In the genomic region with DNA sequence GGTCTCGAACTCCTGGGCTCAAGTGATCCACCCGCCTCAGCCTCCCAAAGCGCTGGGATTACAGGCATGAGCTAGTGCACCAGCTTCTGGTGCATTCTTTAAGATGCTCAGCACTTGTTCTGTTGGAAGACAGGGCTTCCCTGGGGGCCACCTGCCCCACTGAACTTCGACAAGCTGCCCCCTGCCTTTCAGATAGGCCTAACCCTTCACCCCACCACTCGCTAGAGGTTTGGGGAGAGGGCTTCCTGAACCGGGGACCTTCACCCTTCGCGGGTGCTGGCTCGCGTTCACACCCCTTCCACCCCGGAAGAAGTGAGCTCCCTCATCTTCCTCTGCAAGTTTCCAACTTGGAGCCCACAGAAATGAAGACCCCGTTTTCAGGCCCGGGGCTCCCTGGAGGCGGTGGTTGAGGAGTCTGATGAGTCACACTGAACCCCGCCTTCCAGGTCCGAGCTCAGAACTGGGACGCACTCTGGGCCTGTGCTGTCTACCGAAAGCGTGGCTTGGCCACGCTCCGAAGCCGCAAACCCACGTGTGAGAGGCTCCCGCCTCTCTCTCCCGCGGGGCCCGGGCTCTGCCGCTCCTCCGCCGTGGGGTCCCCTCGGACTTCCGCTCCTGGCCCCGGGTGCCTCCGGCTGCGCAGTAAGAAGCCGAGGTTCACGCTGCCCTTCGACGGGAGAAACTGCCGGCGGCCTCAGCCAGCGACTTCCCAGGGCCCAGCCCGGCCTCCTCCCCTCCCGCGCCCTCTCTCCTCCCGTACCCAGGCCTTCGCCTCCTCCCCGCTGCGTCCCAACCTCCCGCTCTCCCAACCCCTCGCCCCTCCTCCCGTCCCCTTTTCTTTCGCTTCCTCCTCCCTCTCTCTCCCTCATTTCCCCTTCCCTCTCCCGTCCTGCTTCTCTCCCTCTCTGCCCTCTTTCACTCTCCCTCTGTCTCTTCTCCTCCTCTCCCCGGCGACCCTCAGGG, we compare ENCODE assay signal across 8 cellular contexts. TPM values are rescaled to one million over a fixed set of nuclear protein-coding genes. Genes with fewer than 3 reads are reported as not detected.
DNase-seq lines count a peak whose midpoint lies in the region; ATAC-seq and TF ChIP-seq lines count a peak whose summit lies in the region.

No MANE protein-coding gene starts in this region.

- DNase-seq in EL (peak; percentile 69), PC-3 (no peak), ascending aorta (ENCODE audit: low spot score in 2 of 2) (peak in 1 of 2 donors; percentile 82), hepatocyte (ENCODE audit: low spot score) (peak; percentile 57), sciatic nerve (ENCODE audit: low spot score) (peak; percentile 89), NCI-H1092 treated with DMSO at 0.1 percent for 48 hours (lab: John Stamatoyannopoulos, UW) (no peak), A172 (ENCODE audit: low spot score) (no peak), COR-L47 (lab: John Stamatoyannopoulos, UW) (no peak)

- H3K4me2 ChIP-seq in PC-3 (ENCODE audit: low read length) (0 out of 2 replicates have a peak overlapping the region, but pooled peaks have one; percentile 14), hepatocyte (peak overlapping the region; percentile 82)

- no peaks in the 10 kb centered on the region for H3K4me1 ChIP-seq in PC-3 (ENCODE audit: insufficient read depth, low read length)
- peaks cover 3 to 36% of the 10 kb centered on the region in 2 donors for H3K4me1 ChIP-seq in ascending aorta
- H3K4me1 ChIP-seq in hepatocyte (ENCODE audit: insufficient read depth), result peaks cover 34% of the 10 kb centered on the region

- TF ChIP-seq CTCF in PC-3 (conservative IDR thresholded peaks at IDR 0.05; ENCODE audit: low read depth, low read length), result no peak
- no peak for TF ChIP-seq CTCF in ascending aorta (IDR thresholded peaks at IDR 0.05)
- TF ChIP-seq CTCF in hepatocyte (IDR thresholded peaks at IDR 0.05; ENCODE audit: poor library complexity), result no peak

- POLR2A ChIA-PET in PC-3 (lab: Charles Lee; ENCODE audit: unreplicated experiment), result no interaction called here

- H3K4me3 ChIP-seq in PC-3 (ENCODE audit: low read length) (no peak overlapping the region), ascending aorta (peak overlapping the region; percentile 53 to 66), hepatocyte (peak overlapping the region; percentile 35)

- intact Hi-C loops in PC-3 (cut with micrococcal nuclease) (no loop called here), ascending aorta (cut with DNase I) (loop anchor here (2.0 kb wide), 2 partner anchors 22 to 48 kb away; partner anchors contain the start of gene SP3), sciatic nerve (cut with DNase I) (no loop called here)

- 71% methylated on average over 34 of the region's 56 CpGs for WGBS in hepatocyte (ENCODE audit: low lambda C conversion rate, missing lambda C conversion rate)

- H3K9ac ChIP-seq in PC-3 (ENCODE audit: low read length), result no peak overlapping the region

- no TSS peak for BruUV-seq in PC-3 (replicated peaks; lab: Mats Ljungman, UMichigan)

- H3K36me3 ChIP-seq in PC-3 (ENCODE audit: low read depth, low read length), result no peaks in the 10 kb centered on the region
- H3K36me3 ChIP-seq in ascending aorta, result no peaks in the 10 kb centered on the region
- no peaks in the 10 kb centered on the region for H3K36me3 ChIP-seq in hepatocyte (replicated peaks; ENCODE audit: insufficient read depth, low read depth)

- H2AFZ ChIP-seq in PC-3 (ENCODE audit: low read length), result no peak overlapping the region
- peak overlapping the region; percentile 99 for H2AFZ ChIP-seq in hepatocyte

- no peaks in the 10 kb centered on the region for H4K20me1 ChIP-seq in PC-3 (ENCODE audit: low read length)
- H4K20me1 ChIP-seq in hepatocyte (ENCODE audit: insufficient read depth, poor library complexity, severe bottlenecking), result no peaks in the 10 kb centered on the region

- ATAC-seq in PC-3 (no peak), sciatic nerve (peak; percentile 93)

- no peaks in the 10 kb centered on the region for H3K79me2 ChIP-seq in PC-3 (ENCODE audit: low read length)
- no peaks in the 10 kb centered on the region for H3K79me2 ChIP-seq in hepatocyte

- H3K27me3 ChIP-seq in PC-3 (ENCODE audit: low read length) (no peaks in the 10 kb centered on the region), ascending aorta (no peaks in the 10 kb centered on the region), hepatocyte (no peaks in the 10 kb centered on the region)

- H3K9me3 ChIP-seq in PC-3 (ENCODE audit: low read length) (no peaks in the 10 kb centered on the region), ascending aorta (no peaks in the 10 kb centered on the region), hepatocyte (ENCODE audit: low read depth) (no peaks in the 10 kb centered on the region)

- H3K9me2 ChIP-seq in PC-3 (replicated peaks; ENCODE audit: low read length), result no peaks in the 10 kb centered on the region
- no peaks in the 10 kb centered on the region for H3K9me2 ChIP-seq in hepatocyte (replicated peaks; ENCODE audit: insufficient read depth)

- H3F3A ChIP-seq in PC-3 (ENCODE audit: low read length, unreplicated experiment), result no peaks in the 10 kb centered on the region

- no peak overlapping the region for H3K27ac ChIP-seq in PC-3 (ENCODE audit: low read length)
- H3K27ac ChIP-seq in ascending aorta, result peak overlapping the region; percentile 94 to 96
- H3K27ac ChIP-seq in hepatocyte, result peak overlapping the region; percentile 94

- CTCF ChIA-PET in PC-3 (lab: Charles Lee), result interaction anchor here (0.5 kb wide), 1 partner anchor 33 kb away, joined by 3 read pairs; no protein-coding TSS in a partner anchor

RNA-seq across cellular contexts. Expression of gene SP3, which starts 47.5 kb away (rescaled TPM):
- total RNA-seq in PC-3 (2014; rRNA removed) (82.2 and 117 TPM in 2 replicates), ascending aorta (58.0 TPM), hepatocyte (110 and 133 TPM in 2 replicates), sciatic nerve (93.5 TPM)
- 37.2 and 38.6 TPM in 2 replicates for polyA plus RNA-seq in hepatocyte
- total RNA-seq in A172 (2014; rRNA removed; shearing (Covaris generic)), result 89.7 and 110 TPM in 2 replicates

Comparison
In these comparisons a context has a peak if more than half of its experiments do, and no peak if none do; other contexts are left out.
1. DNase-seq: peak in EL (single experiment), hepatocyte (single experiment) and sciatic nerve (single experiment); none in PC-3 (single experiment), NCI-H1092 treated with DMSO at 0.1 percent for 48 hours (single experiment), A172 (single experiment) and COR-L47 (single experiment).